In the genomic region with DNA sequence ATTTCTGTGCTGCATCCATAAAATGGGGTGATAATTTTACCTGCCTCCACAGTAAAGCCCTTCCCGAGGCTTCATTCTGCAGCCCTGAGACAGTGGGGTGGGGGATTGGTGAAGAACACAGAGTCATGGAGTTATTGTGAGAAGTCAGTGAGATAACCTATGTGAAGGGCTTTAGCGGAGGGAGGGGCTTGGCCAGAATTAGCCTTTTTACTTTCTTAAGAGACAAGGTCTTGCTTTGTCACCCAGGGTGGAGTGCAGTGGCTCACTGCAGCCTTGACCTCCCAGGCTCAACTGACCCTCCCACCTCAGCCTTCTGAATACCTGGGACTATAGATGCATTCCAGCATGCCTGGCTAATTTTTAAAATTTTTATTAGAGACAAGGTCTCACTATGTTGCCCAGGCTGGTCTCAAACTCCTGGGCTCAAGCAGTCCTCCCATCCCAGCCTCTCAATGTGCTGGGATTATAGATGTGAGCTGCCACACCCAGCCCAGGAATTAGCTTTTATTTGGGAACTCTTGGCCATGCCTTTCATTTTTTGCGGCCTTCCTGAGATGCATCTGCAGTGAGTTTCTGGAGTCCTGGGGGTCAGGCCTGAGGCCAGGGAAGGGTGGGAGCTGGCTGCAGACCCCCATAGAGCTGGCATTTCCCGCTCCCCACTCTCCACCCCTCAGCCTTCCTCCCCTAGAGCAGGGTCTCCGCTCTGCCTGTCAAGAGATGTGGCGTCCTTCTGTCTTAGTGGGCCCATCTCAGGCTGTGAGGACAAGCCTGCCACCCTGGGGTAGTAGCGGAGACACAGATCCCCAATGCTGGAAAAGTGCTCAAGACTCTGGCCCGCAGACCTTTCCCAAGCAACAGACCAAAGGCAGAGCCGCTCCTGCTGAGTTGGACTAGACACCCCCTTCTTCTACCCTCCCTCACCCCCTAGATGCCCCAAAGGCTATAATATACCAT, we compare ENCODE assay signal across 9 cellular contexts.
DNase-seq lines count a peak whose midpoint lies in the region; ATAC-seq lines count a peak whose summit lies in the region.
"Had no signal": no experiment of that assay in that cellular context is flagged by ENCODE, and none has a peak within 500 bp of the region (broad histone marks: within the 10 kb centered on the region; RNA-seq: fewer than 3 reads in every experiment).

No MANE protein-coding gene starts in this region.

- peak overlapping the region; percentile 65 for H3K9ac ChIP-seq in mesenchymal stem cell (ENCODE audit: low read length)

- no peak overlapping the region for H3K14ac ChIP-seq in mesenchymal stem cell (ENCODE audit: low read length in 2 of 2)

- H2AFZ ChIP-seq in mesenchymal stem cell (ENCODE audit: low read depth, low read length) = no peak overlapping the region

- ATAC-seq in activated naive CD8-positive, alpha-beta T cell treated with anti-CD3 and anti-CD28 coated beads, Interleukin-2, amount 10 ng/mL, durations not matched to agents 7 days and 5 days (ENCODE audit: low read depth) = no peak
- no peak for ATAC-seq in HG02938 (IDR thresholded peaks at IDR 0.05; ENCODE audit: unreplicated experiment)

- no peaks in the 10 kb centered on the region for H3K27me3 Mint-ChIP-seq in T-helper 1 cell treated with Interleukin-12 subunit alpha and Interleukin-12 subunit beta and Interleukin-4 antibody, amounts not matched to agents 30 μg/mL and 1 μg/mL, for 36 hours (ENCODE audit: low read depth)
- H3K27me3 Mint-ChIP-seq in activated naive CD8-positive, alpha-beta T cell treated with anti-CD3 and anti-CD28 coated beads, Interleukin-2, amount 10 ng/mL, durations not matched to agents 7 days and 5 days = no peaks in the 10 kb centered on the region

- H4K91ac ChIP-seq in mesenchymal stem cell (ENCODE audit: low read length) = no peak overlapping the region

- no peak overlapping the region for H3K4me2 ChIP-seq in mesenchymal stem cell (ENCODE audit: low read length, poor library complexity, severe bottlenecking)

- peaks cover 7% of the 10 kb centered on the region for H3K36me3 Mint-ChIP-seq in T-helper 1 cell treated with Interleukin-12 subunit alpha and Interleukin-12 subunit beta and Interleukin-4 antibody, amounts not matched to agents 30 μg/mL and 1 μg/mL, for 36 hours (ENCODE audit: low read depth)
- no peaks in the 10 kb centered on the region for H3K36me3 Mint-ChIP-seq in activated naive CD8-positive, alpha-beta T cell treated with anti-CD3 and anti-CD28 coated beads, Interleukin-2, amount 10 ng/mL, durations not matched to agents 7 days and 5 days

- H3K4ac ChIP-seq in mesenchymal stem cell (ENCODE audit: low read depth in 1 of 2, low read length in 2 of 2) = no peak overlapping the region

- no peaks in the 10 kb centered on the region for H3K27me3 ChIP-seq in mesenchymal stem cell (ENCODE audit: control insufficient read depth in 1 of 2, insufficient read depth in 1 of 2, low read length in 2 of 2)

- peak overlapping the region; percentile 52 for H4K8ac ChIP-seq in mesenchymal stem cell (ENCODE audit: low read length)

- peaks cover 46% of the 10 kb centered on the region for H3K4me1 Mint-ChIP-seq in T-helper 1 cell treated with Interleukin-12 subunit alpha and Interleukin-12 subunit beta and Interleukin-4 antibody, amounts not matched to agents 30 μg/mL and 1 μg/mL, for 36 hours (ENCODE audit: low read depth)
- H3K4me1 Mint-ChIP-seq in activated naive CD8-positive, alpha-beta T cell treated with anti-CD3 and anti-CD28 coated beads, Interleukin-2, amount 10 ng/mL, durations not matched to agents 7 days and 5 days = peaks cover 53% of the 10 kb centered on the region

- H3K23ac ChIP-seq in mesenchymal stem cell (ENCODE audit: low read length in 2 of 2) = no peak overlapping the region

- peak overlapping the region; percentile 80 for H2AK5ac ChIP-seq in mesenchymal stem cell (ENCODE audit: low read length, severe bottlenecking)

- 95% methylated on average over 9 of the region's 9 CpGs for WGBS in mesenchymal stem cell

- H3K27ac Mint-ChIP-seq in T-helper 1 cell treated with Interleukin-12 subunit alpha and Interleukin-12 subunit beta and Interleukin-4 antibody, amounts not matched to agents 30 μg/mL and 1 μg/mL, for 36 hours = peak overlapping the region; percentile 62
- H3K27ac Mint-ChIP-seq in activated naive CD8-positive, alpha-beta T cell treated with anti-CD3 and anti-CD28 coated beads, Interleukin-2, amount 10 ng/mL, durations not matched to agents 7 days and 5 days = peak overlapping the region; percentile 88

- H3K79me1 ChIP-seq in mesenchymal stem cell (replicated peaks; ENCODE audit: low read length, poor library complexity, severe bottlenecking) = peaks cover 22% of the 10 kb centered on the region

- peak overlapping the region in 1 of 2 experiments; percentile 68 for H2BK12ac ChIP-seq in mesenchymal stem cell (ENCODE audit: low read length in 2 of 2)

- peaks cover 49 to 74% of the 10 kb centered on the region in 2 experiments for H3K36me3 ChIP-seq in mesenchymal stem cell (ENCODE audit: control insufficient read depth in 1 of 2, insufficient read depth in 2 of 2, low read depth in 1 of 2, low read length in 2 of 2)

- H3K9me3 ChIP-seq in mesenchymal stem cell (ENCODE audit: control insufficient read depth, low read length) = no peaks in the 10 kb centered on the region

- peak overlapping the region; percentile 6 for H2BK15ac ChIP-seq in mesenchymal stem cell (ENCODE audit: low read depth, poor library complexity, severe bottlenecking)

- peaks cover 84% of the 10 kb centered on the region for H3K4me1 ChIP-seq in mesenchymal stem cell (ENCODE audit: control insufficient read depth, insufficient read depth, low read depth, low read length)

- POLR2A ChIA-PET in activated naive CD8-positive, alpha-beta T cell treated with anti-CD3 and anti-CD28 coated beads, Interleukin-2, amount 10 ng/mL, durations not matched to agents 7 days and 5 days (lab: Charles Lee) = interaction anchor here (1.9 kb wide), 1 partner anchor 9 kb away, joined by 10 read pairs; no protein-coding TSS in a partner anchor

- H3K4me3 ChIP-seq in mesenchymal stem cell (ENCODE audit: insufficient read depth in 1 of 2, low read depth in 1 of 2, low read length in 2 of 2) = no peak overlapping the region

- H2BK5ac ChIP-seq in mesenchymal stem cell (ENCODE audit: low read depth, low read length, poor library complexity, severe bottlenecking) = no peak overlapping the region

- H3K9me3 Mint-ChIP-seq in T-helper 1 cell treated with Interleukin-12 subunit alpha and Interleukin-12 subunit beta and Interleukin-4 antibody, amounts not matched to agents 30 μg/mL and 1 μg/mL, for 36 hours = no peaks in the 10 kb centered on the region
- no peaks in the 10 kb centered on the region for H3K9me3 Mint-ChIP-seq in activated naive CD8-positive, alpha-beta T cell treated with anti-CD3 and anti-CD28 coated beads, Interleukin-2, amount 10 ng/mL, durations not matched to agents 7 days and 5 days

- no peak overlapping the region for H2BK120ac ChIP-seq in mesenchymal stem cell (ENCODE audit: low read depth, low read length)

- peak overlapping the region; percentile 34 to 49 for H3K18ac ChIP-seq in mesenchymal stem cell (ENCODE audit: low read depth in 1 of 2, low read length in 2 of 2)

- peak overlapping the region; percentile 3 for H3K27ac ChIP-seq in mesenchymal stem cell (ENCODE audit: low read length, poor library complexity, severe bottlenecking)
- H3K27ac ChIP-seq in substantia nigra (ENCODE audit: low read depth, low read length, poor library complexity, severe bottlenecking) = peak overlapping the region; percentile 85

- DNase-seq in T-helper 1 cell (no peak), mesenchymal stem cell (no peak), substantia nigra (lab: John Stamatoyannopoulos, UW) (no peak), NCI-H510A treated with DMSO at 0.1 percent for 48 hours (lab: John Stamatoyannopoulos, UW) (no peak), SW480 (ENCODE audit: low spot score) (no peak)
- no peak for DNase-seq in activated naive CD8-positive, alpha-beta T cell treated with anti-CD3 and anti-CD28 coated beads, Interleukin-2, amount 10 ng/mL, durations not matched to agents 7 days and 5 days
- DNase-seq: NCI-H446 treated with DMSO at 0.1 percent for 48 hours had no signal

- H3K4me3 Mint-ChIP-seq in T-helper 1 cell treated with Interleukin-12 subunit alpha and Interleukin-12 subunit beta and Interleukin-4 antibody, amounts not matched to agents 30 μg/mL and 1 μg/mL, for 36 hours = peak overlapping the region; percentile 14
- H3K4me3 Mint-ChIP-seq in activated naive CD8-positive, alpha-beta T cell treated with anti-CD3 and anti-CD28 coated beads, Interleukin-2, amount 10 ng/mL, durations not matched to agents 7 days and 5 days = peak overlapping the region; percentile 54
